ENCODE assay signal across 13 cellular contexts in genomic region chr9:116891438-116891837, GRCh38.
DNase-seq lines count a peak whose midpoint lies in the region; ATAC-seq lines count a peak whose summit lies in the region.
"Had no signal": no experiment of that assay in that cellular context is flagged by ENCODE, and none has a peak within 500 bp of the region (broad histone marks: within the 10 kb centered on the region; RNA-seq: fewer than 3 reads in every experiment).

No MANE protein-coding gene starts in this region.

- 57 to 70% methylated on average over 3 of the region's 3 CpGs for WGBS in aorta, 2 donors

- no peaks in the 10 kb centered on the region for H3K36me3 Mint-ChIP-seq in activated CD4-positive, alpha-beta memory T cell treated with anti-CD3 and anti-CD28 coated beads, Interleukin-2, amount 10 ng/mL, durations not matched to agents 7 days and 5 days (ENCODE audit: low read depth)
- H3K36me3 Mint-ChIP-seq: CD14-positive monocyte; CD8-positive, alpha-beta T cell had no signal

- H3K27me3 Mint-ChIP-seq in activated CD4-positive, alpha-beta memory T cell treated with anti-CD3 and anti-CD28 coated beads, Interleukin-2, amount 10 ng/mL, durations not matched to agents 7 days and 5 days, result no peaks in the 10 kb centered on the region

- intact Hi-C loops in aorta (cut with DNase I), result no loop called here

- H3K27ac Mint-ChIP-seq in activated CD4-positive, alpha-beta memory T cell treated with anti-CD3 and anti-CD28 coated beads, Interleukin-2, amount 10 ng/mL, durations not matched to agents 7 days and 5 days, result no peak overlapping the region
- H3K27ac Mint-ChIP-seq: CD14-positive monocyte; CD8-positive, alpha-beta T cell; HFFc6 had no signal

- H3K4me1 Mint-ChIP-seq in activated CD4-positive, alpha-beta memory T cell treated with anti-CD3 and anti-CD28 coated beads, Interleukin-2, amount 10 ng/mL, durations not matched to agents 7 days and 5 days, result no peaks in the 10 kb centered on the region
- H3K4me1 Mint-ChIP-seq: CD14-positive monocyte had no signal

- no peaks in the 10 kb centered on the region for H3K9me3 Mint-ChIP-seq in activated CD4-positive, alpha-beta memory T cell treated with anti-CD3 and anti-CD28 coated beads, Interleukin-2, amount 10 ng/mL, durations not matched to agents 7 days and 5 days
- H3K9me3 Mint-ChIP-seq: CD8-positive, alpha-beta T cell had no signal

- H3K27me3 ChIP-seq in aorta (ENCODE audit: control insufficient read depth in 1 of 2, insufficient read depth in 2 of 2, low read length in 1 of 2) (no peaks in the 10 kb centered on the region), HAP-1 (ENCODE audit: low read depth) (peaks cover 3% of the 10 kb centered on the region; the same call in 1 of the 2 replicates)

- H3K27ac ChIP-seq in aorta (ENCODE audit: low read depth in 1 of 2, low read length in 2 of 2), result no peak overlapping the region

- H3K36me3 ChIP-seq in aorta (ENCODE audit: control insufficient read depth in 1 of 2, insufficient read depth in 2 of 2, low read length in 1 of 2) (no peaks in the 10 kb centered on the region), HAP-1 (replicated peaks) (no peaks in the 10 kb centered on the region)

- CTCF ChIA-PET in activated CD4-positive, alpha-beta memory T cell treated with anti-CD3 and anti-CD28 coated beads, Interleukin-2, amount 10 ng/mL, durations not matched to agents 7 days and 5 days (lab: Charles Lee), result no interaction called here

- in situ Hi-C loops in SK-MEL-5 (cut with HindIII; ENCODE audit: low pct_unique_long_range_greater_than_20kb, low sequenced_read_pairs), result no loop called here
- in situ Hi-C loops in HAP-1 (cut with MboI; ENCODE audit: low sequenced_read_pairs), result no loop called here

- H3K4me3 Mint-ChIP-seq in activated CD4-positive, alpha-beta memory T cell treated with anti-CD3 and anti-CD28 coated beads, Interleukin-2, amount 10 ng/mL, durations not matched to agents 7 days and 5 days, result no peak overlapping the region
- H3K4me3 Mint-ChIP-seq: CD14-positive monocyte; CD8-positive, alpha-beta T cell; HFFc6 had no signal

- H3K9me3 ChIP-seq in aorta (ENCODE audit: control insufficient read depth, low read length) (no peaks in the 10 kb centered on the region), HAP-1 (no peaks in the 10 kb centered on the region)

- no peak overlapping the region for H3K4me3 ChIP-seq in aorta (ENCODE audit: low read length in 2 of 2)
- H3K4me3 ChIP-seq in HAP-1, result no peak overlapping the region
- H3K4me3 ChIP-seq: GM12878 had no signal

- no peak for ATAC-seq in aorta (ENCODE audit: low FRiP score)
- ATAC-seq: CD8-positive, alpha-beta T cell; GM12878 had no signal

- H3K4me1 ChIP-seq in aorta (ENCODE audit: control insufficient read depth in 1 of 2, insufficient read depth in 2 of 2, low read length in 2 of 2) (no peaks in the 10 kb centered on the region), HAP-1 (no peaks in the 10 kb centered on the region)

- POLR2A ChIA-PET in activated CD4-positive, alpha-beta memory T cell treated with anti-CD3 and anti-CD28 coated beads, Interleukin-2, amount 10 ng/mL, durations not matched to agents 7 days and 5 days (lab: Charles Lee), result no interaction called here

- DNase-seq in ELR (ENCODE audit: low read depth), result peak; percentile 4
- DNase-seq in SK-MEL-5 (ENCODE audit: low read depth, low spot score), result peak; percentile 29
- peak; percentile 43 for DNase-seq in kidney tubule cell (ENCODE audit: low spot score)
- peak; percentile 69 for DNase-seq in renal cortical epithelial cell (ENCODE audit: low read depth)
- no peak for DNase-seq in aorta
- DNase-seq in HAP-1 (ENCODE audit: low spot score in 2 of 2), result no peak
- DNase-seq in activated CD4-positive, alpha-beta memory T cell treated with anti-CD3 and anti-CD28 coated beads, Interleukin-2, amount 10 ng/mL, durations not matched to agents 7 days and 5 days, result no peak
- DNase-seq: CD8-positive, alpha-beta T cell; COR-L47; HCEC 1CT; HFFc6 had no signal

Comparison
In these comparisons a context has a peak if more than half of its experiments do, and no peak if none do; other contexts are left out.
1. DNase-seq: peak in ELR (single experiment), SK-MEL-5 (single experiment), kidney tubule cell (single experiment) and renal cortical epithelial cell (single experiment); none in aorta (0 of 2), HAP-1 (0 of 2) and activated CD4-positive, alpha-beta memory T cell treated with anti-CD3 and anti-CD28 coated beads, Interleukin-2, amount 10 ng/mL, durations not matched to agents 7 days and 5 days (single experiment).